Comparison of ENCODE assay signal across 19 cellular contexts in genomic region chr4:3520276-3520675, GRCh38. TPM values are rescaled to one million over a fixed set of nuclear protein-coding genes. Genes with fewer than 3 reads are reported as not detected.
DNase-seq lines count a peak whose midpoint lies in the region; ATAC-seq and TF ChIP-seq lines count a peak whose summit lies in the region.
"Had no signal": no experiment of that assay in that cellular context is flagged by ENCODE, and none has a peak within 500 bp of the region (broad histone marks: within the 10 kb centered on the region; RNA-seq: fewer than 3 reads in every experiment).

No MANE protein-coding gene starts in this region.

- H3K9ac ChIP-seq in BLaER1 (peak overlapping the region; percentile 48), neural progenitor cell (no peak overlapping the region)
- H3K9ac ChIP-seq: SK-N-SH had no signal

- H3K4me1 Mint-ChIP-seq in CD14-positive monocyte (no peaks in the 10 kb centered on the region), endothelial cell (ENCODE audit: unreplicated experiment) (peaks cover 26% of the 10 kb centered on the region), neural progenitor cell (peaks cover 2% of the 10 kb centered on the region)

- H4K20me1 ChIP-seq in BLaER1 (peaks cover 92% of the 10 kb centered on the region), neural progenitor cell (ENCODE audit: low read depth) (peaks cover 51% of the 10 kb centered on the region)

- no peak overlapping the region for H2AFZ ChIP-seq in neural progenitor cell (replicated peaks)

- H3K79me2 ChIP-seq in neural progenitor cell (ENCODE audit: low read depth), result peaks cover 7% of the 10 kb centered on the region

- DNase-seq in CD14-positive monocyte (ENCODE audit: low spot score) (peak; percentile 22), endothelial cell (ENCODE audit: low spot score) (no peak), neural progenitor cell (ENCODE audit: low spot score) (no peak), NCI-H1436 (lab: John Stamatoyannopoulos, UW) (no peak), DMS114 treated with DMSO at 0.1 percent for 48 hours (lab: John Stamatoyannopoulos, UW; ENCODE audit: unreplicated experiment) (no peak)
- no peak for DNase-seq in stimulated activated naive CD4-positive, alpha-beta T cell (lab: John Stamatoyannopoulos, UW)
- DNase-seq: DMS79 treated with DMSO at 0.1 percent for 48 hours, H7, MV-4-11, NCI-H1417 treated with DMSO at 0.1 percent for 48 hours, NCI-H2029 treated with DMSO at 0.1 percent for 48 hours, NCI-H2171 treated with DMSO at 0.1 percent for 48 hours, NCI-H510A treated with DMSO at 0.1 percent for 48 hours, SK-N-SH had no signal

- peaks cover 37% of the 10 kb centered on the region for H3K4me1 ChIP-seq in BLaER1
- no peaks in the 10 kb centered on the region for H3K4me1 ChIP-seq in neural progenitor cell

- TF ChIP-seq CTCF in CD14-positive monocyte (IDR thresholded peaks at IDR 0.05), result no peak
- no peak for TF ChIP-seq CTCF in endothelial cell (IDR thresholded peaks at IDR 0.05; ENCODE audit: unreplicated experiment)
- TF ChIP-seq CTCF in neural progenitor cell (IDR thresholded peaks at IDR 0.05), result no peak

- intact Hi-C loops in CD14-positive monocyte (cut with micrococcal nuclease), result no loop called here

- H3K27me3 Mint-ChIP-seq in CD14-positive monocyte (ENCODE audit: low read depth in 3 of 3), result no peaks in the 10 kb centered on the region
- H3K27me3 Mint-ChIP-seq in endothelial cell (ENCODE audit: unreplicated experiment), result peaks cover 1% of the 10 kb centered on the region
- H3K27me3 Mint-ChIP-seq in neural progenitor cell (ENCODE audit: insufficient read depth, low read depth), result no peaks in the 10 kb centered on the region

- ATAC-seq in HG02870 (IDR thresholded peaks at IDR 0.05; ENCODE audit: unreplicated experiment), result no peak
- ATAC-seq: CD8-positive, alpha-beta T cell had no signal

- H3K4me3 Mint-ChIP-seq in CD14-positive monocyte (no peak overlapping the region), endothelial cell (ENCODE audit: unreplicated experiment) (peak overlapping the region; percentile 20), neural progenitor cell (peak overlapping the region; percentile 46)
- H3K4me3 Mint-ChIP-seq: CD8-positive, alpha-beta T cell had no signal

- H3K36me3 ChIP-seq in BLaER1 (peaks cover 98% of the 10 kb centered on the region), neural progenitor cell (no peaks in the 10 kb centered on the region)

- H3K27ac Mint-ChIP-seq in CD14-positive monocyte (peak overlapping the region in 1 of 7 donors; percentile 67), endothelial cell (ENCODE audit: unreplicated experiment) (peak overlapping the region; percentile 97), neural progenitor cell (no peak overlapping the region)
- H3K27ac Mint-ChIP-seq: CD8-positive, alpha-beta T cell had no signal

- H3K36me3 Mint-ChIP-seq in CD14-positive monocyte (peaks cover 86 to 97% of the 10 kb centered on the region in 2 donors), endothelial cell (ENCODE audit: low read depth, unreplicated experiment) (peaks cover 29% of the 10 kb centered on the region), neural progenitor cell (peaks cover 22% of the 10 kb centered on the region)

- peaks cover 0 to 2% (median 0%) of the 10 kb centered on the region in 7 donors for H3K9me3 Mint-ChIP-seq in CD14-positive monocyte
- H3K9me3 Mint-ChIP-seq in endothelial cell (ENCODE audit: unreplicated experiment), result no peaks in the 10 kb centered on the region
- no peaks in the 10 kb centered on the region for H3K9me3 Mint-ChIP-seq in neural progenitor cell
- H3K9me3 Mint-ChIP-seq: CD8-positive, alpha-beta T cell had no signal

- H3K27ac ChIP-seq in BLaER1 (peak overlapping the region; percentile 60; the same call in 1 of the 2 replicates), neural progenitor cell (no peak overlapping the region)
- H3K27ac ChIP-seq: HL-60 had no signal

- H3K9me3 ChIP-seq in BLaER1 (no peaks in the 10 kb centered on the region), neural progenitor cell (ENCODE audit: low read depth) (no peaks in the 10 kb centered on the region)
- H3K9me3 ChIP-seq: SK-N-SH had no signal

- peak overlapping the region; percentile 59 for H3K4me2 ChIP-seq in BLaER1
- H3K4me2 ChIP-seq in neural progenitor cell, result no peak overlapping the region
- H3K4me2 ChIP-seq: SK-N-SH had no signal

- H3F3A ChIP-seq in neural progenitor cell (ENCODE audit: low read depth), result no peaks in the 10 kb centered on the region

- H3K4me3 ChIP-seq in BLaER1 (no peak overlapping the region), neural progenitor cell (no peak overlapping the region)

- H3K27me3 ChIP-seq in BLaER1 (no peaks in the 10 kb centered on the region), neural progenitor cell (no peaks in the 10 kb centered on the region)

RNA-seq across cellular contexts. Expression of gene LRPAP1, which starts 11.9 kb away (rescaled TPM):
- 100 to 1,000 TPM; 169 to 180 TPM for polyA plus RNA-seq in CD14-positive monocyte
- total RNA-seq in endothelial cell (ENCODE audit: unreplicated experiment) (92.2 TPM), neural progenitor cell (ENCODE audit: low replicate concordance) (48.3 and 76.1 TPM in 2 replicates)

RNA-seq across cellular contexts. Expression of gene DOK7, which starts 57.2 kb away (rescaled TPM):
- not detected for polyA plus RNA-seq in CD14-positive monocyte
- total RNA-seq in endothelial cell (ENCODE audit: unreplicated experiment), result 0.69 TPM
- total RNA-seq in neural progenitor cell (ENCODE audit: low replicate concordance), result 0.22 TPM in 1 of 2 replicates, not detected in the other
- total RNA-seq: CD8-positive, alpha-beta T cell; G401 had no signal
- polyA plus RNA-seq: SK-N-SH had no signal

Comparison
In these comparisons a context has a peak if more than half of its experiments do, and no peak if none do; other contexts are left out.
1. H3K4me3 Mint-ChIP-seq: peak in endothelial cell (single experiment) and neural progenitor cell (single experiment); none in CD14-positive monocyte (0 of 2).